Comparison of ENCODE assay signal across 14 cellular contexts in genomic region chr10:97573021-97573420, GRCh38. TPM values are rescaled to one million over a fixed set of nuclear protein-coding genes. Genes with fewer than 3 reads are reported as not detected.
A peak's percentile ranks its signal among the peaks of the same experiment; 100 is the strongest.
DNase-seq lines count a peak whose midpoint lies in the region; ATAC-seq, FAIRE-seq and TF ChIP-seq lines count a peak whose summit lies in the region.
"Had no signal": no experiment of that assay in that cellular context is flagged by ENCODE, and none has a peak within 500 bp of the region (broad histone marks: within the 10 kb centered on the region; RNA-seq: fewer than 3 reads in every experiment).

No MANE protein-coding gene starts in this region.

- DNase-seq in H9 (no peak), WTC11 (ENCODE audit: low spot score) (no peak), kidney (no peak), spleen (peak; percentile 39), midbrain (lab: John Stamatoyannopoulos, UW) (no peak), cerebellum (ENCODE audit: low spot score) (no peak)
- DNase-seq: NCI-H1417 treated with DMSO at 0.1 percent for 48 hours; NCI-H526 treated with DMSO at 0.1 percent for 48 hours; Peyer's patch; stimulated activated CD4-positive, alpha-beta T cell treated with anti-CD3 and anti-CD28 coated beads, Interleukin-2, amount 100 ng/mL, for 24 hours; transverse colon had no signal

- no peak overlapping the region for H3K56ac ChIP-seq in H9 (ENCODE audit: insufficient read length, low read depth, low read length)

- H3K4ac ChIP-seq in H9 (ENCODE audit: low read depth, low read length): no peak overlapping the region

- H3K27me3 ChIP-seq in H9 (ENCODE audit: insufficient read depth, low read length) (no peaks in the 10 kb centered on the region), spleen (replicated peaks in 1 of 7) (peaks cover 0 to 7% (median 0%) of the 10 kb centered on the region in 7 donors)
- H3K27me3 ChIP-seq: Peyer's patch, transverse colon had no signal

- H4K5ac ChIP-seq in H9 (ENCODE audit: insufficient read length, low read depth, low read length): no peak overlapping the region

- H2BK5ac ChIP-seq in H9 (ENCODE audit: insufficient read length, low read length): no peak overlapping the region

- intact Hi-C loops in kidney (cut with DNase I): no loop called here
- intact Hi-C loops in spleen (cut with DNase I; ENCODE audit: low total_unique reads): no loop called here

- H3K27me3 Mint-ChIP-seq in H9 (ENCODE audit: low read depth) (no peaks in the 10 kb centered on the region), WTC11 (ENCODE audit: low read depth) (no peaks in the 10 kb centered on the region)

- no peak overlapping the region for H2BK20ac ChIP-seq in H9 (ENCODE audit: low read depth, low read length, poor library complexity, severe bottlenecking)

- H3K36me3 Mint-ChIP-seq in H9 (ENCODE audit: insufficient read depth in 1 of 3, low read depth in 3 of 3) (peaks cover 0 to 12% (median 0%) of the 10 kb centered on the region in 3 experiments; a peak in 3 of 7 replicates), WTC11 (0 out of 2 replicates have a peak, but pooled peaks cover 5% of the 10 kb centered on the region)
- H3K36me3 Mint-ChIP-seq: IgD-negative memory B cell had no signal

- H3K4me3 Mint-ChIP-seq in H9 (no peak overlapping the region; a peak in 1 of 5 replicates), WTC11 (no peak overlapping the region)
- H3K4me3 Mint-ChIP-seq: IgD-negative memory B cell had no signal

- TF ChIP-seq POLR2A in spleen (IDR thresholded peaks at IDR 0.05): no peak

- H3K27ac Mint-ChIP-seq in H9 (peak overlapping the region in 2 of 3 experiments; percentile 66 to 79; a peak in 3 of 7 replicates), WTC11 (peak overlapping the region; percentile 75)
- H3K27ac Mint-ChIP-seq: IgD-negative memory B cell had no signal

- no peaks in the 10 kb centered on the region for H3K9me3 Mint-ChIP-seq in H9
- no peaks in the 10 kb centered on the region for H3K9me3 Mint-ChIP-seq in WTC11
- H3K9me3 Mint-ChIP-seq: IgD-negative memory B cell had no signal

- no peaks in the 10 kb centered on the region for H3K4me1 ChIP-seq in H9 (ENCODE audit: insufficient read depth, low read length)
- H3K4me1 ChIP-seq in kidney (ENCODE audit: control insufficient read depth in 1 of 2, insufficient read depth in 1 of 2, low read depth in 1 of 2, low read length in 2 of 2): peaks cover 14 to 19% of the 10 kb centered on the region in 2 donors
- H3K4me1 ChIP-seq in spleen: peaks cover 0 to 11% (median 8%) of the 10 kb centered on the region in 6 donors

- H4K8ac ChIP-seq in H9 (replicated peaks; ENCODE audit: insufficient read length, low read depth, low read length): no peak overlapping the region

- CTCF ChIA-PET in WTC11 (lab: Charles Lee): interaction anchor here (0.6 to 2.8 kb wide), 22 partner anchors 8 to 1993 kb away, joined by 3 to 55 read pairs (median 6); partner anchors contain the start of genes C10orf62, HOGA1, PI4K2A and RRP12

- no peak overlapping the region for H2BK12ac ChIP-seq in H9 (ENCODE audit: insufficient read length, low read depth, low read length)

- no peak overlapping the region for H2BK120ac ChIP-seq in H9 (ENCODE audit: low read depth, low read length, poor library complexity, severe bottlenecking)

- no peaks in the 10 kb centered on the region for H3K79me2 ChIP-seq in H9 (ENCODE audit: insufficient read depth, low read length)

- ATAC-seq in WTC11: no peak
- no peak for ATAC-seq in HG02870 (IDR thresholded peaks at IDR 0.05; ENCODE audit: unreplicated experiment)

- no peak overlapping the region for H3K23ac ChIP-seq in H9 (ENCODE audit: insufficient read length, low read depth, low read length)

- H3T11ph ChIP-seq in H9 (ENCODE audit: low read length): no peak overlapping the region

- no peak for FAIRE-seq in kidney (lab: Jason Lieb, UNC)

- H3K18ac ChIP-seq in H9 (ENCODE audit: insufficient read length, low read depth, low read length): no peak overlapping the region

- H2AK5ac ChIP-seq in H9 (ENCODE audit: insufficient read length, low read length): no peak overlapping the region

- H3K4me1 Mint-ChIP-seq in H9 (peaks cover 11 to 13% of the 10 kb centered on the region in 2 experiments), WTC11 (peaks cover 5% of the 10 kb centered on the region)
- H3K4me1 Mint-ChIP-seq: IgD-negative memory B cell had no signal

- H4K91ac ChIP-seq in H9 (ENCODE audit: insufficient read length, low read depth, low read length): no peak overlapping the region

- H3K4me3 ChIP-seq in kidney (ENCODE audit: low read length in 2 of 2) (no peak overlapping the region), spleen (no peak overlapping the region)
- H3K4me3 ChIP-seq: Peyer's patch, transverse colon had no signal

- no peak overlapping the region for H2BK15ac ChIP-seq in H9 (ENCODE audit: low read depth, low read length)

- H3K79me1 ChIP-seq in H9 (ENCODE audit: insufficient read depth, low read depth, low read length, poor library complexity, severe bottlenecking): no peaks in the 10 kb centered on the region

- no peak overlapping the region for H3K9ac ChIP-seq in H9 (ENCODE audit: extremely low read depth, insufficient read length, low read length)
- no peak overlapping the region for H3K9ac ChIP-seq in kidney (ENCODE audit: low read length in 2 of 2)

- H4K20me1 ChIP-seq in H9 (ENCODE audit: control insufficient read depth, insufficient read depth, insufficient read length): no peaks in the 10 kb centered on the region

- H3K27ac ChIP-seq in H9 (ENCODE audit: insufficient read length, low read depth, low read length) (no peak overlapping the region), kidney (ENCODE audit: low read depth in 2 of 2, low read length in 2 of 2) (peak overlapping the region; percentile 73 to 79), spleen (no peak overlapping the region)
- H3K27ac ChIP-seq: Peyer's patch, transverse colon had no signal

- H3K14ac ChIP-seq in H9 (ENCODE audit: insufficient read depth, low read length): no peak overlapping the region; the same call in 1 of the 2 replicates

- no CpG with 5 or more reads among the region's 2 CpGs for WGBS in H9 (ENCODE audit: extremely low coverage, insufficient read length, low lambda C conversion rate)
- whole genome bisulfite sequencing in spleen, 5 donors: 87 to 100% (median 95%) methylated on average over 2 of the region's 2 CpGs

- no peak overlapping the region for H2AFZ ChIP-seq in H9 (ENCODE audit: low read length)

- TF ChIP-seq CTCF in H9 (conservative IDR thresholded peaks at IDR 0.05) (no peak), WTC11 (IDR thresholded peaks at IDR 0.05) (no peak), kidney (IDR thresholded peaks at IDR 0.05; ENCODE audit: borderline replicate concordance, extremely low read depth, insufficient read depth) (no peak), spleen (IDR thresholded peaks at IDR 0.05 in 8 of 11, conservative IDR thresholded peaks at IDR 0.05 in 3 of 11) (no peak)

- POLR2A ChIA-PET in WTC11 (lab: Charles Lee): no interaction called here

- H3K4me2 ChIP-seq in H9 (ENCODE audit: insufficient read depth, insufficient read length, low read length): no peak overlapping the region

- no peaks in the 10 kb centered on the region for H3K9me3 ChIP-seq in H9 (ENCODE audit: control insufficient read depth, low read depth, low read length)
- H3K9me3 ChIP-seq in kidney (ENCODE audit: control insufficient read depth in 1 of 2, low read length in 2 of 2): no peaks in the 10 kb centered on the region
- no peaks in the 10 kb centered on the region for H3K9me3 ChIP-seq in spleen
- H3K9me3 ChIP-seq: Peyer's patch, transverse colon had no signal

- peaks cover 0 to 3% of the 10 kb centered on the region in 2 donors for H3K36me3 ChIP-seq in kidney (ENCODE audit: control insufficient read depth in 1 of 2, insufficient read depth in 2 of 2, low read length in 2 of 2)
- peaks cover 0 to 40% (median 12%) of the 10 kb centered on the region in 6 donors for H3K36me3 ChIP-seq in spleen
- H3K36me3 ChIP-seq: Peyer's patch, transverse colon had no signal

- no peaks in the 10 kb centered on the region for H3K23me2 ChIP-seq in H9 (ENCODE audit: insufficient read length, low read depth, low read length, poor library complexity, severe bottlenecking)

TF ChIP-seq in WTC11, 78 proteins besides CTCF, POLR2A, EP300 and RAD21 (continues in another document):
- TF ChIP-seq RORB (CRISPR knock-in tag; IDR thresholded peaks at IDR 0.05) (no peak), ESRRA (CRISPR knock-in tag; IDR thresholded peaks at IDR 0.05; ENCODE audit: borderline replicate concordance) (no peak), ZNF281 (CRISPR knock-in tag; IDR thresholded peaks at IDR 0.05) (no peak)

RNA-seq across cellular contexts. Expression of gene ANKRD2, which starts 0.4 kb away (rescaled TPM):
- total RNA-seq in H9 (2021): not detected in 2 replicates
- not detected in 3 replicates for total RNA-seq in WTC11 (2021)
- 3.6 TPM for total RNA-seq in kidney
- polyA plus RNA-seq in kidney (ENCODE audit: insufficient read depth, low read depth, low replicate concordance): 10.0 TPM
- not detected for total RNA-seq in spleen
- under 1 TPM; 0.10 to 0.52 (median 0.18) TPM for polyA plus RNA-seq in spleen
- total RNA-seq in cerebellum: not detected
- total RNA-seq: Peyer's patch, transverse colon had no signal
- polyA plus RNA-seq: IgD-negative memory B cell had no signal

RNA-seq across cellular contexts. Expression of gene HOGA1, which starts 11.2 kb away (rescaled TPM):
- total RNA-seq in H9 (2021): 0.72 and 0.79 TPM in 2 replicates
- total RNA-seq in WTC11 (2021): 0.15 to 0.62 TPM (median 0.55 TPM) in 3 replicates
- 28.8 TPM for total RNA-seq in kidney
- 100 TPM for polyA plus RNA-seq in kidney (ENCODE audit: insufficient read depth, low read depth, low replicate concordance)
- under 1 TPM in 2 of 7 donors, not detected in 5; 0.19 to 0.32 TPM for total RNA-seq in spleen
- polyA plus RNA-seq in spleen: under 1 TPM; 0.11 to 0.42 (median 0.15) TPM
- total RNA-seq in cerebellum: 3.4 TPM
- total RNA-seq: transverse colon had no signal
- polyA plus RNA-seq: IgD-negative memory B cell had no signal

RNA-seq across cellular contexts. Expression of gene C10orf62, which starts 16.5 kb away (rescaled TPM):
- 0.31 TPM in 1 of 2 replicates, not detected in the other for total RNA-seq in H9 (2021)
- total RNA-seq in WTC11 (2021): 0.21 to 0.34 TPM in 2 of 3 replicates, not detected in the other
- 1.6 TPM for total RNA-seq in kidney
- 0.77 TPM for polyA plus RNA-seq in kidney (ENCODE audit: insufficient read depth, low read depth, low replicate concordance)
- not detected for total RNA-seq in spleen
- polyA plus RNA-seq in spleen: not detected
- total RNA-seq in cerebellum: 0.73 TPM
- total RNA-seq: dermis microvascular lymphatic vessel endothelial cell, Peyer's patch, transverse colon had no signal
- polyA plus RNA-seq: IgD-negative memory B cell had no signal

Comparison
In these comparisons a context has a peak if more than half of its experiments do, and no peak if none do; other contexts are left out.
1. H3K27ac ChIP-seq: peak in kidney (2 of 2); none in H9 (single experiment) and spleen (0 of 8).